Comparison of ENCODE assay signal across 7 cellular contexts in the genomic region with DNA sequence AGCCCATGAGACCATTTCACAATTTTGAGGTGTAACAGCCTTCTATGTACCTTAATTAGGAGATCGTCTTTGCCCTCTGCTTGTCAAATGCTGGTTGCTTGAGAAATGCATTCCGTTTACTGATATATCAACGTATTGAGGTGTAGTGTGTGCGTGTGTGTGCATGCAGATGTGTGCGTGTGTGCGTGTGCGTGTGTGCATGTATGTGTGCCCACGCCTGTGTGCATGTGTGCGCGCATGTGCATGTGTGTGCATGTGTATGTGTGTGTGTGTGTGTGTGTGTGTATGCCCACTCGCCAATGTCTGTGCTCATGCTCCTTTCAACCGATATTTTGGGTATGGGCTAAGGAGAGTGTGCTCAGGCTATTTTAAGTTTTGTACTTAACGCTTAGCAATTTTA.
"Had no signal": no experiment of that assay in that cellular context is flagged by ENCODE, and none has a peak within 500 bp of the region (broad histone marks: within the 10 kb centered on the region; RNA-seq: fewer than 3 reads in every experiment).

No MANE protein-coding gene starts in this region.

- ATAC-seq: GM23338, HCT116, K562 had no signal

- H3K4me1 Mint-ChIP-seq: GM23338 had no signal

- H3K4me3 Mint-ChIP-seq: GM23338 had no signal

- H3K36me3 ChIP-seq: HAP-1 had no signal

- H3K4me2 ChIP-seq: GM23338 had no signal

- H2AFZ ChIP-seq: GM23338 had no signal

- DNase-seq: H7, IMR-90, KG1 had no signal

- H3K27ac Mint-ChIP-seq: GM23338 had no signal

- H3K4me3 ChIP-seq: GM23338, HAP-1, K562 had no signal

- FAIRE-seq: K562 had no signal

- H3K9me3 ChIP-seq: HAP-1 had no signal

- H3K9me3 Mint-ChIP-seq: GM23338 had no signal

- H3K4me1 ChIP-seq: HAP-1 had no signal
